In the genomic region with DNA sequence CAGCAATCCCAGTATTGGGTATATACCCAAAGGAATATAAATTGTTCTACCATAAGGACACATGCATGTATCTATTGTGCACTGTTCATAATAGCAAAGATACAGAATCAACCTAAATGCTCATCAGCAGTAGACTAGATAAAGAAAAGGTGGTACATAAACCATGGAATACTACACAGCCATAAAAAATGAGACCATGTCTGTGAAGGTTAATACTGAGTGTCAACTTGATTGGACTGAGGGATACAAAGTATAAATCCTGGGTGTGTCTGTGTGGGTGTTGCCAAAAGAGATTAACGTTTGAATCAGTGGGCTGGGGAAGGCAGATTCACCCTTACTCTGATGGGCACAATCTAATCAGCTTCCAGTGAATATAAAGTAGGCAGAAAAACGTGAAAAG, we compare ENCODE assay signal across 18 cellular contexts.
"Had no signal": no experiment of that assay in that cellular context is flagged by ENCODE, and none has a peak within 500 bp of the region (broad histone marks: within the 10 kb centered on the region; RNA-seq: fewer than 3 reads in every experiment).

No MANE protein-coding gene starts in this region.

- DNase-seq: IMR-90, Kasumi-1, MM.1S, NCI-H1048, NCI-H1105, NCI-H1417, NCI-H1436 treated with DMSO at 0.1 percent for 48 hours, NCI-H187 treated with DMSO at 0.1 percent for 48 hours, NCI-H2029 treated with DMSO at 0.1 percent for 48 hours, NCI-H524, NCI-H526 treated with DMSO at 0.1 percent for 48 hours, NCI-H748 treated with DMSO at 0.1 percent for 48 hours, Right ventricle myocardium superior, RPMI8226, SIG-M5 had no signal

- H3K4me3 ChIP-seq: SJSA1, SK-N-MC had no signal

- H3K4me2 ChIP-seq: KMS-11 had no signal

- H3K4me1 ChIP-seq: SJSA1 had no signal

- H3K9me3 ChIP-seq: SJSA1 had no signal

- H3K27me3 ChIP-seq: SJSA1 had no signal

- H3K27ac ChIP-seq: KMS-11, SJSA1, SK-N-MC had no signal

- H3K9ac ChIP-seq: KMS-11 had no signal

- H3K36me3 ChIP-seq: SJSA1 had no signal
